ENCODE assay signal across 16 cellular contexts in genomic region chr16:50778284-50779163, GRCh38. TPM values are rescaled to one million over a fixed set of nuclear protein-coding genes. Genes with fewer than 3 reads are reported as not detected.
DNase-seq lines count a peak whose midpoint lies in the region; ATAC-seq lines count a peak whose summit lies in the region.
"Had no signal": no experiment of that assay in that cellular context is flagged by ENCODE, and none has a peak within 500 bp of the region (broad histone marks: within the 10 kb centered on the region; RNA-seq: fewer than 3 reads in every experiment).

No MANE protein-coding gene starts in this region.

- ATAC-seq in naive B cell (ENCODE audit: low read depth in 2 of 2) = no peak

- H3K9me3 Mint-ChIP-seq in CD8-positive, alpha-beta memory T cell = no peaks in the 10 kb centered on the region
- H3K9me3 Mint-ChIP-seq in activated CD4-positive, alpha-beta memory T cell treated with anti-CD3 and anti-CD28 coated beads for 36 hours = no peaks in the 10 kb centered on the region
- no peaks in the 10 kb centered on the region for H3K9me3 Mint-ChIP-seq in naive B cell

- H3K4me3 Mint-ChIP-seq in CD8-positive, alpha-beta memory T cell = no peak overlapping the region
- no peak overlapping the region for H3K4me3 Mint-ChIP-seq in activated CD4-positive, alpha-beta memory T cell treated with anti-CD3 and anti-CD28 coated beads for 36 hours
- no peak overlapping the region for H3K4me3 Mint-ChIP-seq in naive B cell

- intact Hi-C loops in activated CD4-positive, alpha-beta memory T cell treated with anti-CD3 and anti-CD28 coated beads for 36 hours (cut with micrococcal nuclease) = loop anchor here (1.0 kb wide), 1 partner anchor 31 kb away; no protein-coding TSS in a partner anchor

- H3K9me3 ChIP-seq in CD8-positive, alpha-beta memory T cell (ENCODE audit: low read length) = no peaks in the 10 kb centered on the region
- H3K9me3 ChIP-seq: neutrophil, right atrium auricular region had no signal

- no peak overlapping the region for H3K4me3 ChIP-seq in CD8-positive, alpha-beta memory T cell (ENCODE audit: low read length)
- H3K4me3 ChIP-seq: right atrium auricular region had no signal

- H3K4me1 ChIP-seq in CD8-positive, alpha-beta memory T cell (ENCODE audit: insufficient read depth, low read length) = peaks cover 14% of the 10 kb centered on the region
- H3K4me1 ChIP-seq: right atrium auricular region had no signal

- DNase-seq in Ammon's horn (ENCODE audit: low spot score) (peak; percentile 14), naive B cell (no peak), GOT3 (lab: John Stamatoyannopoulos, UW) (no peak), DMS 273 treated with DMSO at 0.1 percent for 48 hours (lab: John Stamatoyannopoulos, UW) (no peak)
- no peak for DNase-seq in CD8-positive, alpha-beta memory T cell
- DNase-seq in activated CD4-positive, alpha-beta memory T cell treated with anti-CD3 and anti-CD28 coated beads for 36 hours = peak; percentile 44
- no peak for DNase-seq in central memory CD4-positive, alpha-beta T cell
- DNase-seq: glutamatergic neuron, KBM-7, mesenchymal stem cell, NCI-H1092, NCI-H524, SHP77 had no signal

- no peaks in the 10 kb centered on the region for H3K27me3 Mint-ChIP-seq in CD8-positive, alpha-beta memory T cell
- H3K27me3 Mint-ChIP-seq in activated CD4-positive, alpha-beta memory T cell treated with anti-CD3 and anti-CD28 coated beads for 36 hours = no peaks in the 10 kb centered on the region
- no peaks in the 10 kb centered on the region for H3K27me3 Mint-ChIP-seq in naive B cell

- POLR2A ChIA-PET in CD8-positive, alpha-beta memory T cell (lab: Charles Lee) = no interaction called here
- POLR2A ChIA-PET in activated CD4-positive, alpha-beta memory T cell treated with anti-CD3 and anti-CD28 coated beads for 36 hours (lab: Charles Lee) = interaction anchor here (0.7 to 1.5 kb wide), 3 partner anchors 13 to 93 kb away, joined by 3 to 4 read pairs (median 3); no protein-coding TSS in a partner anchor

- H3K36me3 ChIP-seq in CD8-positive, alpha-beta memory T cell (ENCODE audit: insufficient read depth, low read length) = peaks cover 50% of the 10 kb centered on the region

- peak overlapping the region; percentile 11 to 96 (median 72) for H3K27ac Mint-ChIP-seq in CD8-positive, alpha-beta memory T cell
- H3K27ac Mint-ChIP-seq in activated CD4-positive, alpha-beta memory T cell treated with anti-CD3 and anti-CD28 coated beads for 36 hours = peak overlapping the region; percentile 78
- H3K27ac Mint-ChIP-seq in naive B cell = peak overlapping the region in 5 of 6 donors; percentile 4 to 88 (median 39)

- H3K27me3 ChIP-seq in CD8-positive, alpha-beta memory T cell (ENCODE audit: insufficient read depth, low read length, poor library complexity, severe bottlenecking) = no peaks in the 10 kb centered on the region
- H3K27me3 ChIP-seq: neutrophil, right atrium auricular region had no signal

- peaks cover 13 to 87% (median 44%) of the 10 kb centered on the region in 3 donors for H3K36me3 Mint-ChIP-seq in CD8-positive, alpha-beta memory T cell
- H3K36me3 Mint-ChIP-seq in activated CD4-positive, alpha-beta memory T cell treated with anti-CD3 and anti-CD28 coated beads for 36 hours = peaks cover 41% of the 10 kb centered on the region
- H3K36me3 Mint-ChIP-seq in naive B cell = peaks cover 19 to 37% of the 10 kb centered on the region in 2 donors

- CTCF ChIA-PET in CD8-positive, alpha-beta memory T cell (lab: Charles Lee) = interaction anchor here (1.2 kb wide), 1 partner anchor 28 kb away, joined by 5 read pairs; no protein-coding TSS in a partner anchor
- CTCF ChIA-PET in activated CD4-positive, alpha-beta memory T cell treated with anti-CD3 and anti-CD28 coated beads for 36 hours (lab: Charles Lee) = interaction anchor here (0.9 to 2.0 kb wide), 5 partner anchors 12 to 112 kb away, joined by 3 to 6 read pairs (median 4); no protein-coding TSS in a partner anchor

- no peak overlapping the region for H3K27ac ChIP-seq in CD8-positive, alpha-beta memory T cell (ENCODE audit: low read depth, low read length)
- H3K27ac ChIP-seq: HL-60, neutrophil, right atrium auricular region had no signal

- peaks cover 55 to 86% (median 85%) of the 10 kb centered on the region in 3 donors for H3K4me1 Mint-ChIP-seq in CD8-positive, alpha-beta memory T cell
- H3K4me1 Mint-ChIP-seq in activated CD4-positive, alpha-beta memory T cell treated with anti-CD3 and anti-CD28 coated beads for 36 hours (ENCODE audit: low read depth) = peaks cover 74% of the 10 kb centered on the region
- peaks cover 0 to 9% (median 0%) of the 10 kb centered on the region in 3 donors for H3K4me1 Mint-ChIP-seq in naive B cell

RNA-seq across cellular contexts. Expression of gene CYLD, which starts 36.6 kb away (rescaled TPM):
- total RNA-seq in CD8-positive, alpha-beta memory T cell = 100 to 1,000 TPM; 144 to 152 TPM
- 105 TPM for polyA plus RNA-seq in CD8-positive, alpha-beta memory T cell
- total RNA-seq in activated CD4-positive, alpha-beta memory T cell treated with anti-CD3 and anti-CD28 coated beads for 36 hours = 100 to 1,000 TPM; 133 to 135 TPM
- 10 to 100 TPM; 65.4 to 89.0 (median 75.8) TPM for polyA plus RNA-seq in naive B cell (ENCODE audit: low read depth in 6 of 6)

Comparison
In these comparisons a context has a peak if more than half of its experiments do, and no peak if none do; other contexts are left out.
1. DNase-seq: peak in Ammon's horn (single experiment) and activated CD4-positive, alpha-beta memory T cell treated with anti-CD3 and anti-CD28 coated beads for 36 hours (single experiment); none in CD8-positive, alpha-beta memory T cell (0 of 5), naive B cell (single experiment), GOT3 (single experiment), central memory CD4-positive, alpha-beta T cell (single experiment) and DMS 273 treated with DMSO at 0.1 percent for 48 hours (single experiment).
2. Peak in every context shown above with its lines, with median percentiles within 50 percentile points of each other: H3K27ac Mint-ChIP-seq.